In genomic region chr3:102464261-102464660, GRCh38 we compare ENCODE assay signal across 29 cellular contexts. TPM values are rescaled to one million over a fixed set of nuclear protein-coding genes. Genes with fewer than 3 reads are reported as not detected.
"Had no signal": no experiment of that assay in that cellular context is flagged by ENCODE, and none has a peak within 500 bp of the region (broad histone marks: within the 10 kb centered on the region; RNA-seq: fewer than 3 reads in every experiment).

No MANE protein-coding gene starts in this region.

- H3K27me3 ChIP-seq: stomach, suprapubic skin, testis, thyroid gland, tibial artery, tibial nerve, transverse colon, upper lobe of left lung, upper lobe of right lung, uterus, vagina had no signal

- H3K4me3 ChIP-seq: stomach, suprapubic skin, testis, thoracic aorta, thyroid gland, tibial artery, tibial nerve, transverse colon, upper lobe of left lung, upper lobe of right lung, uterus, vagina had no signal

- H3K36me3 ChIP-seq: stomach, suprapubic skin, thoracic aorta, thyroid gland, tibial artery, tibial nerve, transverse colon, upper lobe of left lung, upper lobe of right lung, uterus, vagina had no signal

- H3K27ac ChIP-seq: stomach, suprapubic skin, testis, thoracic aorta, thyroid gland, tibial artery, tibial nerve, transverse colon, upper lobe of left lung, upper lobe of right lung, uterus, vagina had no signal

- ATAC-seq: stimulated activated effector memory CD8-positive, alpha-beta T cell treated with anti-CD3 and anti-CD28 coated beads, Interleukin-12 subunit alpha, Interleukin-12 subunit beta, amount 100 ng/mL, for 72 hours; stimulated activated memory B cell treated with anti-CD40 and anti-IgM and Interleukin-4, amounts not matched to agents 10 μg/mL and 1 μg/mL and 100 μg/mL, for 72 hours; stimulated activated naive B cell treated with anti-CD40 and anti-IgM and Interleukin-4, amounts not matched to agents 10 μg/mL and 1 μg/mL and 100 μg/mL, for 72 hours; stimulated activated naive CD8-positive, alpha-beta T cell treated with anti-CD3 and anti-CD28 coated beads, Interleukin-15, amount 100 ng/mL, for 72 hours; stimulated activated naive CD8-positive, alpha-beta T cell treated with anti-CD3 and anti-CD28 coated beads, Interleukin-15, Interleukin-2, amounts not matched to agents 100 U/mL and 50 U/mL, for 24 hours; upper lobe of right lung had no signal

- H3K9me3 ChIP-seq: stomach, suprapubic skin, testis, thoracic aorta, thyroid gland, tibial artery, tibial nerve, transverse colon, upper lobe of left lung, upper lobe of right lung, uterus, vagina had no signal

- FAIRE-seq: urothelium cell line had no signal

- DNase-seq: stimulated activated CD4-positive, alpha-beta T cell treated with anti-CD3 and anti-CD28 coated beads, Interleukin-2, amount 100 ng/mL, for 48 hours; stimulated activated CD4-positive, alpha-beta T cell treated with anti-CD3 and anti-CD28 coated beads, Interleukin-4, amount 100 ng/mL, for 1 hour; stimulated activated CD4-positive, alpha-beta T cell treated with anti-CD3 and anti-CD28 coated beads, Interleukin-4, amount 100 ng/mL, for 24 hours; stimulated activated CD4-positive, alpha-beta T cell treated with anti-CD3 and anti-CD28 coated beads, Interleukin-4, amount 100 ng/mL, for 4 hours; stimulated activated CD8-positive, alpha-beta memory T cell treated with anti-CD3 and anti-CD28 coated beads, Interleukin-4, amount 100 ng/mL, for 48 hours; stimulated activated naive B cell treated with anti-CD40 and anti-IgM and Interleukin-4, amounts not matched to agents 10 μg/mL and 1 μg/mL and 100 μg/mL, for 72 hours; stimulated activated naive CD4-positive, alpha-beta T cell; stimulated activated naive CD4-positive, alpha-beta T cell treated with Interleukin-2 at 50 U/mL for 16 hours; stimulated activated naive CD8-positive, alpha-beta T cell treated with anti-CD3 and anti-CD28 coated beads, Interleukin-15, amount 100 ng/mL, for 72 hours; stimulated activated naive CD8-positive, alpha-beta T cell treated with anti-CD3 and anti-CD28 coated beads, Interleukin-15, Interleukin-2, amounts not matched to agents 100 U/mL and 50 U/mL, for 24 hours; stomach; substantia nigra; testis; thyroid gland; tibial artery; transverse colon; trophoblast cell; upper lobe of left lung; upper lobe of right lung; uterus had no signal

- H3K4me1 ChIP-seq: stomach, suprapubic skin, testis, thyroid gland, tibial artery, tibial nerve, transverse colon, upper lobe of left lung, upper lobe of right lung, uterus, vagina had no signal

RNA-seq across cellular contexts. Expression of gene ZPLD1, which starts 29.4 kb away (rescaled TPM):
- total RNA-seq: subcutaneous adipose tissue, thoracic aorta, tibial nerve, transverse colon, upper lobe of left lung, upper lobe of right lung, vagina had no signal
- polyA plus RNA-seq: stomach, urinary bladder had no signal
